Comparison of ENCODE assay signal across 15 cellular contexts in genomic region chr11:44577231-44577834, GRCh38. TPM values are rescaled to one million over a fixed set of nuclear protein-coding genes. Genes with fewer than 3 reads are reported as not detected.
DNase-seq lines count a peak whose midpoint lies in the region; ATAC-seq, FAIRE-seq and TF ChIP-seq lines count a peak whose summit lies in the region.
"Had no signal": no experiment of that assay in that cellular context is flagged by ENCODE, and none has a peak within 500 bp of the region (broad histone marks: within the 10 kb centered on the region; RNA-seq: fewer than 3 reads in every experiment).

No MANE protein-coding gene starts in this region.

- no peaks in the 10 kb centered on the region for H3K9me3 ChIP-seq in KOPT-K1 (ENCODE audit: insufficient read depth, low read length, poor library complexity, severe bottlenecking)
- no peaks in the 10 kb centered on the region; the same call in 2 of the 3 replicates for H3K9me3 ChIP-seq in GM12878 (replicated peaks; ENCODE audit: control insufficient read depth, insufficient read depth, low read length)
- peaks cover 1% of the 10 kb centered on the region for H3K9me3 ChIP-seq in trophoblast cell (ENCODE audit: insufficient read depth, low read depth, low read length)
- H3K9me3 ChIP-seq: ovary, SJCRH30 had no signal

- H3K9ac ChIP-seq in GM12878 (ENCODE audit: control insufficient read depth, insufficient read depth, low read length) (peak overlapping the region; percentile 43; the same call in 1 of the 2 replicates), trophoblast cell (ENCODE audit: low read length) (no peak overlapping the region)

- no peak overlapping the region for H3K27ac Mint-ChIP-seq in Calu3 (ENCODE audit: unreplicated experiment)

- H3K36me3 ChIP-seq in KOPT-K1 (ENCODE audit: insufficient read depth, low read length): peaks cover 77% of the 10 kb centered on the region
- H3K36me3 ChIP-seq in GM12878 (ENCODE audit: control insufficient read depth in 2 of 2, insufficient read depth in 2 of 2, low read length in 1 of 2): peaks cover 8 to 24% of the 10 kb centered on the region in 2 experiments
- H3K36me3 ChIP-seq in trophoblast cell (ENCODE audit: control insufficient read depth in 1 of 2, insufficient read depth in 2 of 2, low read length in 2 of 2): no peaks in the 10 kb centered on the region
- H3K36me3 ChIP-seq: ovary had no signal

- TF ChIP-seq CTCF in GM12878 (IDR thresholded peaks at IDR 0.05 in 2 of 3, conservative IDR thresholded peaks at IDR 0.05 in 1 of 3; ENCODE audit: control insufficient read depth in 2 of 3, extremely low read depth in 1 of 3, insufficient read depth in 1 of 3, low read depth in 3 of 3, low read length in 3 of 3): no peak
- no peak for TF ChIP-seq CTCF in Calu3 (IDR thresholded peaks at IDR 0.05; ENCODE audit: unreplicated experiment)

- TF ChIP-seq EP300 in GM12878 (IDR thresholded peaks at IDR 0.05; ENCODE audit: borderline replicate concordance in 1 of 2, control insufficient read depth in 1 of 2, low read depth in 2 of 2, low read length in 2 of 2): no peak

- no peak overlapping the region for H2BK5ac ChIP-seq in trophoblast cell (ENCODE audit: low read depth, low read length, poor library complexity)

- H3K23ac ChIP-seq in trophoblast cell (ENCODE audit: low read length): no peak overlapping the region

- H3K4ac ChIP-seq in trophoblast cell (ENCODE audit: low read depth, low read length): no peak overlapping the region

- no peak overlapping the region for H2BK12ac ChIP-seq in trophoblast cell (ENCODE audit: low read length)

- no peak for FAIRE-seq in GM12878 (lab: Jason Lieb, UNC)
- FAIRE-seq: astrocyte, H1 had no signal

- TF ChIP-seq POLR2A in GM12878 (IDR thresholded peaks at IDR 0.05; ENCODE audit: low read depth, low read length): no peak

- H4K8ac ChIP-seq in trophoblast cell (ENCODE audit: low read depth, low read length): no peak overlapping the region

- H3K27ac ChIP-seq in KOPT-K1 (ENCODE audit: low read depth, low read length, poor library complexity, severe bottlenecking) (peak overlapping the region; percentile 100), GM12878 (ENCODE audit: control insufficient read depth, insufficient read depth) (peak overlapping the region; percentile 73), trophoblast cell (ENCODE audit: low read depth, low read length) (no peak overlapping the region)
- H3K27ac ChIP-seq: ovary, SJCRH30 had no signal

- H4K91ac ChIP-seq in trophoblast cell (ENCODE audit: low read depth, low read length): no peak overlapping the region

- no peaks in the 10 kb centered on the region for H3K9me3 Mint-ChIP-seq in Calu3 (ENCODE audit: low read depth, unreplicated experiment)

- peak; percentile 17 for ATAC-seq in GM12878
- no peak for ATAC-seq in HG03045 (IDR thresholded peaks at IDR 0.05; ENCODE audit: unreplicated experiment)
- ATAC-seq: left ventricle myocardium superior had no signal

- CTCF ChIA-PET in GM12878 (lab: Yijun Ruan, JAX) (interaction anchor here (2.0 to 11.7 kb wide), 6 partner anchors 8 to 40 kb away, joined by 5 to 109 read pairs (median 12); no protein-coding TSS in a partner anchor), Calu3 (lab: Charles Lee) (no interaction called here)

- H3K27me3 ChIP-seq in GM12878 (replicated peaks in 1 of 2; ENCODE audit: control insufficient read depth in 2 of 2, insufficient read depth in 2 of 2, low read length in 1 of 2): no peaks in the 10 kb centered on the region
- H3K27me3 ChIP-seq in trophoblast cell (ENCODE audit: insufficient read depth, low read length): no peaks in the 10 kb centered on the region
- H3K27me3 ChIP-seq: ovary, SJCRH30 had no signal

- no peaks in the 10 kb centered on the region for H3K27me3 Mint-ChIP-seq in Calu3 (ENCODE audit: unreplicated experiment)

- H2BK120ac ChIP-seq in trophoblast cell (ENCODE audit: insufficient read depth, low read length, poor library complexity): peak overlapping the region; percentile 1

- intact Hi-C loops in GM12878 (cut with micrococcal nuclease; ENCODE audit: unreplicated experiment): no loop called here
- intact Hi-C loops in Calu3 (cut with micrococcal nuclease; ENCODE audit: unreplicated experiment): no loop called here

- H2AFZ ChIP-seq in GM12878 (ENCODE audit: control insufficient read depth, low read depth, low read length) (no peak overlapping the region), trophoblast cell (ENCODE audit: insufficient read depth, low read length, poor library complexity) (no peak overlapping the region)

- no peaks in the 10 kb centered on the region for H3K79me1 ChIP-seq in trophoblast cell (ENCODE audit: low read length)

- RAD21 ChIA-PET in GM12878 (lab: Charles Lee; ENCODE audit: unreplicated experiment): interaction anchor here (1.0 to 4.6 kb wide), 12 partner anchors 8 to 55 kb away, joined by 3 to 29 read pairs (median 6); partner anchors contain the start of gene CD82

- 52% methylated on average over 7 of the region's 7 CpGs for WGBS in GM12878 (ENCODE audit: insufficient coverage, insufficient replicate concordance, low lambda C conversion rate, missing lambda C conversion rate)
- no CpG with 5 or more reads among the region's 7 CpGs for WGBS in trophoblast cell (ENCODE audit: extremely low coverage, insufficient coverage, insufficient read length)

- H3K79me2 ChIP-seq in GM12878 (ENCODE audit: control insufficient read depth, insufficient read depth, low read length) (peaks cover 95% of the 10 kb centered on the region), trophoblast cell (ENCODE audit: control insufficient read depth, insufficient read depth, low read length, poor library complexity) (no peaks in the 10 kb centered on the region)

- DNase-seq in ELF-1 (ENCODE audit: low read depth, low spot score) (peak; percentile 60), GM12878 (ENCODE audit: low read depth, low spot score) (no peak), trophoblast cell (peak; percentile 76 to 87), GOT3 (lab: John Stamatoyannopoulos, UW) (no peak), Calu3 (no peak)
- DNase-seq: activated CD4-positive, alpha-beta T cell treated with anti-CD3 and anti-CD28 coated beads, Interleukin-2, amount 50 U/mL, for 48 hours; effector memory CD4-positive, alpha-beta T cell; left ventricle myocardium superior; NCI-H146; ovary; SJCRH30 had no signal

- in situ Hi-C loops in GM12878 (cut with MboI): loop anchor here (25.0 kb wide), 1 partner anchor 1215 kb away; the partner anchor contains the start of gene TTC17

- H3K4me1 ChIP-seq in GM12878 (ENCODE audit: control insufficient read depth, insufficient read depth, low read length) (peaks cover 59% of the 10 kb centered on the region), trophoblast cell (ENCODE audit: control insufficient read depth in 1 of 2, insufficient read depth in 2 of 2, low read length in 2 of 2) (peaks cover 13 to 15% of the 10 kb centered on the region in 2 experiments)

- no TSS peak for BruUV-seq in GM12878 (replicated peaks; lab: Mats Ljungman, UMichigan)
- BruUV-seq in Calu3 (replicated peaks; lab: Mats Ljungman, UMichigan): no TSS peak

- no peak overlapping the region for H3K14ac ChIP-seq in trophoblast cell (ENCODE audit: low read length)

- no peak overlapping the region for H3K18ac ChIP-seq in trophoblast cell (ENCODE audit: low read length)

- TF ChIP-seq RAD21 in GM12878 (IDR thresholded peaks at IDR 0.05; ENCODE audit: insufficient read depth, low read depth, low read length): no peak

- H3K4me3 ChIP-seq in GM12878: peak overlapping the region; percentile 14; the same call in 1 of the 2 replicates
- no peak overlapping the region for H3K4me3 ChIP-seq in trophoblast cell (ENCODE audit: low read depth, low read length)
- H3K4me3 ChIP-seq: ovary, SJCRH30 had no signal

- no peaks in the 10 kb centered on the region for H3K36me3 Mint-ChIP-seq in Calu3 (ENCODE audit: insufficient read depth, unreplicated experiment)

- H4K20me1 ChIP-seq in GM12878 (ENCODE audit: control insufficient read depth, insufficient read depth): no peaks in the 10 kb centered on the region

- no peak overlapping the region for H3K4me3 Mint-ChIP-seq in Calu3 (ENCODE audit: low read depth, unreplicated experiment)

- no peak overlapping the region for H2AK5ac ChIP-seq in trophoblast cell (ENCODE audit: low read length)

- H4K12ac ChIP-seq in trophoblast cell (ENCODE audit: low read depth, low read length): no peak overlapping the region

- POLR2A ChIA-PET in GM12878 (lab: Charles Lee): interaction anchor here (0.8 to 23.1 kb wide), 6 partner anchors 8 to 35 kb away, joined by 3 to 434 read pairs (median 13); partner anchors contain the start of gene CD82

- SMC1A ChIA-PET in GM12878 (lab: Charles Lee; ENCODE audit: uncharacterized antibody, unreplicated experiment): interaction anchor here (0.9 to 4.0 kb wide), 14 partner anchors 8 to 40 kb away, joined by 3 to 60 read pairs (median 4); partner anchors contain the start of gene CD82

- H3K4me1 Mint-ChIP-seq in Calu3 (ENCODE audit: low read depth, unreplicated experiment): peaks cover 28% of the 10 kb centered on the region

- peak overlapping the region; percentile 40 for H3K4me2 ChIP-seq in GM12878 (ENCODE audit: control insufficient read depth, insufficient read depth)
- no peak overlapping the region for H3K4me2 ChIP-seq in trophoblast cell (ENCODE audit: low read length)

TF ChIP-seq in GM12878, 131 proteins besides CTCF, POLR2A, EP300 and RAD21 (continues in another document):
- no peak for TF ChIP-seq NR2F1 (conservative IDR thresholded peaks at IDR 0.05)
- no peak for TF ChIP-seq CREM (IDR thresholded peaks at IDR 0.05; ENCODE audit: low read depth)

RNA-seq across cellular contexts. Expression of gene CD82, which starts 11.9 kb away (rescaled TPM):
- 202 and 214 TPM in 2 replicates for total RNA-seq in GM12878 (2013; cell fraction: nucleolus; rRNA removed)
- total RNA-seq in GM12878 (2014; rRNA removed) (60.0 and 69.4 TPM in 2 replicates), GM12878 (2014; rRNA removed; fragmentation: Illumina TruSeq; extraction: Trizol) (65.0 and 66.4 TPM in 2 replicates), GM12878 (2021) (166 and 178 TPM in 2 replicates), Calu3 (2022) (26.4 and 32.6 TPM in 2 replicates)
- polyA plus RNA-seq in GM12878 (2011; ENCODE audit: low read depth): 57.7 TPM
- polyA plus RNA-seq in GM12878 (2011; rRNA removed) (94.5 and 176 TPM in 2 replicates), GM12878 (2014; fragmentation: Illumina TruSeq; extraction: Trizol) (17.8 and 51.8 TPM in 2 replicates), GM12878 (2014; fragmentation: Nextera tagmentation; extraction: Ambion mirVana) (1 to 10 TPM; 5.2 to 8.2 TPM), GM12878 (2014; rRNA removed) (97.7 and 100 TPM in 2 replicates), GM12878 (2016; fragmentation: Nextera tagmentation; extraction: Ambion mirVana) (100 to 1,000 TPM; 159 to 180 TPM)
- 223 and 282 TPM in 2 replicates for polyA plus RNA-seq in GM12878 (2011; cell fraction: cytosol; rRNA removed)
- 60.1 and 67.9 TPM in 2 replicates for polyA plus RNA-seq in GM12878 (2011; cell fraction: nucleus; rRNA removed)
- 108 and 130 TPM in 2 replicates for polyA plus RNA-seq in GM12878 (2012)
- polyA minus RNA-seq in GM12878 (2011; rRNA and poly(A)+ RNA removed): 136 and 174 TPM in 2 replicates
- 59.5 and 63.5 TPM in 2 replicates for polyA minus RNA-seq in GM12878 (2011; cell fraction: cytosol; rRNA and poly(A)+ RNA removed)
- 29.3 and 45.1 TPM in 2 replicates for polyA minus RNA-seq in GM12878 (2011; cell fraction: nucleus; rRNA and poly(A)+ RNA removed)
- 0.61 and 1.0 TPM in 2 replicates for polyA plus RNA-seq in trophoblast cell (2013)

Comparison
In these comparisons a context has a peak if more than half of its experiments do, and no peak if none do; other contexts are left out.
1. DNase-seq: peak in ELF-1 (single experiment) and trophoblast cell (2 of 2); none in GM12878 (single experiment), GOT3 (single experiment) and Calu3 (single experiment).